In the genomic region with DNA sequence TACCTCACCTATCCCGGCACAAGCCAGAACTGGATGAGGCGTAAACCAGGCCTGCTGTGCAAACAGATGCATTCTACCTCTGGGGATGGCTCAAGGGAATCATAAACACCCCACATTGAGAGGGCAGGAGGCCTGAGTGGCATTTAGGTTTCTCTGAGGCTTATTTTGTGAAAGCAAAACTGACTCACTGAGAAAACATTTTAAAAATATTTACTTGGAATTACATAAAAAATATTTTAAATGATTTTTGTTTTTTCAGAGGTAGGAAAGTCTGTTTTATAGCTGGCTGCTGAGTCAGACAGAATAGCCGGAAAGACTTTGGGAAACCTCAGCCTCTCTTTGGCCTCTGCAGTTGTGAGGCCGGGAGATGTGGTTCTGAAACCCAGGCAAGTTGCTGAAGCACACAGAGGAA, we compare ENCODE assay signal across 16 cellular contexts.
DNase-seq lines count a peak whose midpoint lies in the region; ATAC-seq, FAIRE-seq and TF ChIP-seq lines count a peak whose summit lies in the region.
"Had no signal": no experiment of that assay in that cellular context is flagged by ENCODE, and none has a peak within 500 bp of the region (broad histone marks: within the 10 kb centered on the region; RNA-seq: fewer than 3 reads in every experiment).

No MANE protein-coding gene starts in this region.

- H3K27ac ChIP-seq in astrocyte (ENCODE audit: low read depth, low read length) (peak overlapping the region; percentile 3), aorta (ENCODE audit: low read depth in 1 of 2, low read length in 2 of 2) (no peak overlapping the region)
- H3K27ac ChIP-seq: C4-2B, pancreas had no signal

- H3K27ac Mint-ChIP-seq in astrocyte (ENCODE audit: unreplicated experiment): no peak overlapping the region
- H3K27ac Mint-ChIP-seq: activated T-cell treated with anti-CD3 and anti-CD28 coated beads, Interleukin-2, amount 50 U/mL, for 24 hours; effector memory CD8-positive, alpha-beta T cell had no signal

- no peak overlapping the region for H3K9ac ChIP-seq in astrocyte (ENCODE audit: low read length)

- peaks cover 8% of the 10 kb centered on the region for H3K4me1 ChIP-seq in astrocyte (ENCODE audit: insufficient read depth, low read length)
- peaks cover 0 to 4% of the 10 kb centered on the region in 2 donors for H3K4me1 ChIP-seq in aorta (ENCODE audit: control insufficient read depth in 1 of 2, insufficient read depth in 2 of 2, low read length in 2 of 2)
- H3K4me1 ChIP-seq: pancreas had no signal

- H3K9me3 ChIP-seq in astrocyte (ENCODE audit: insufficient read depth, low read depth, low read length) (no peaks in the 10 kb centered on the region), aorta (ENCODE audit: control insufficient read depth, low read length) (no peaks in the 10 kb centered on the region)
- H3K9me3 ChIP-seq: pancreas had no signal

- H3K4me1 Mint-ChIP-seq in astrocyte (ENCODE audit: low read depth, unreplicated experiment): peaks cover 16% of the 10 kb centered on the region

- H3K4me2 ChIP-seq in astrocyte (ENCODE audit: low read length): no peak overlapping the region

- H3K36me3 Mint-ChIP-seq in astrocyte (ENCODE audit: low read depth, unreplicated experiment): no peaks in the 10 kb centered on the region

- H3K36me3 ChIP-seq in astrocyte (ENCODE audit: insufficient read depth, low read length) (no peaks in the 10 kb centered on the region), aorta (ENCODE audit: control insufficient read depth in 1 of 2, insufficient read depth in 2 of 2, low read length in 1 of 2) (no peaks in the 10 kb centered on the region)
- H3K36me3 ChIP-seq: pancreas had no signal

- H3K27me3 ChIP-seq in astrocyte (ENCODE audit: insufficient read depth, low read length) (no peaks in the 10 kb centered on the region), aorta (ENCODE audit: control insufficient read depth in 1 of 2, insufficient read depth in 2 of 2, low read length in 1 of 2) (no peaks in the 10 kb centered on the region)
- H3K27me3 ChIP-seq: pancreas had no signal

- H3K9me3 Mint-ChIP-seq in astrocyte (ENCODE audit: unreplicated experiment): peaks cover 3% of the 10 kb centered on the region
- H3K9me3 Mint-ChIP-seq: activated T-cell treated with anti-CD3 and anti-CD28 coated beads, Interleukin-2, amount 50 U/mL, for 24 hours had no signal

- no peak overlapping the region for H2AFZ ChIP-seq in astrocyte (ENCODE audit: low read depth, low read length)

- ATAC-seq in GM21360 (IDR thresholded peaks at IDR 0.05; ENCODE audit: unreplicated experiment): no peak
- no peak for ATAC-seq in aorta (ENCODE audit: low FRiP score)
- ATAC-seq: effector memory CD8-positive, alpha-beta T cell had no signal

- 50 to 54% methylated on average over 4 of the region's 4 CpGs for WGBS in aorta, 2 donors

- no peak overlapping the region for H3K4me3 Mint-ChIP-seq in astrocyte (ENCODE audit: unreplicated experiment)
- H3K4me3 Mint-ChIP-seq: activated T-cell treated with anti-CD3 and anti-CD28 coated beads, Interleukin-2, amount 50 U/mL, for 24 hours; effector memory CD8-positive, alpha-beta T cell had no signal

- H3K27me3 Mint-ChIP-seq in astrocyte (ENCODE audit: low read depth, unreplicated experiment): peaks cover 2% of the 10 kb centered on the region
- H3K27me3 Mint-ChIP-seq: activated T-cell treated with anti-CD3 and anti-CD28 coated beads, Interleukin-2, amount 50 U/mL, for 24 hours; effector memory CD8-positive, alpha-beta T cell had no signal

- no peaks in the 10 kb centered on the region for H4K20me1 ChIP-seq in astrocyte (ENCODE audit: insufficient read depth, low read length)

- intact Hi-C loops in aorta (cut with DNase I): no loop called here

- no peak for TF ChIP-seq CTCF in astrocyte (IDR thresholded peaks at IDR 0.05; ENCODE audit: insufficient read depth, low read depth, low read length)

- peak; percentile 86 for DNase-seq in AG08395 (ENCODE audit: low spot score)
- peak; percentile 86 for DNase-seq in HCEC 1CT
- peak; percentile 79 for DNase-seq in astrocyte (ENCODE audit: low read depth)
- peak; percentile 93 for DNase-seq in iris pigment epithelial cell (ENCODE audit: low read depth)
- no peak for DNase-seq in H4 (ENCODE audit: low spot score)
- DNase-seq in COLO829 (ENCODE audit: low spot score): no peak
- no peak for DNase-seq in aorta
- DNase-seq: activated CD4-positive, CD25-positive, alpha-beta regulatory T cell treated with anti-CD3 and anti-CD28 coated beads, Interleukin-2, amount 50 U/mL, for 72 hours; activated T-cell treated with anti-CD3 and anti-CD28 coated beads, Interleukin-2, amount 50 U/mL, for 24 hours; amygdala; effector memory CD8-positive, alpha-beta T cell; hippocampal formation; NCI-H2081 treated with DMSO at 0.1 percent for 48 hours; pancreas had no signal

- no peaks in the 10 kb centered on the region for H3K79me2 ChIP-seq in astrocyte (ENCODE audit: insufficient read depth, low read length)

- H3K4me3 ChIP-seq in astrocyte (ENCODE audit: insufficient read depth, low read depth, low read length) (no peak overlapping the region), aorta (ENCODE audit: low read length in 2 of 2) (no peak overlapping the region)
- H3K4me3 ChIP-seq: pancreas had no signal

- FAIRE-seq in astrocyte (lab: Jason Lieb, UNC): no peak
- FAIRE-seq: pancreas had no signal

Comparison
In these comparisons a context has a peak if more than half of its experiments do, and no peak if none do; other contexts are left out.
1. DNase-seq: peak in AG08395 (single experiment), HCEC 1CT (single experiment), astrocyte (single experiment) and iris pigment epithelial cell (single experiment); none in H4 (single experiment), COLO829 (single experiment) and aorta (0 of 2).